22 cellular contexts compared by ENCODE assay signal in the genomic region with DNA sequence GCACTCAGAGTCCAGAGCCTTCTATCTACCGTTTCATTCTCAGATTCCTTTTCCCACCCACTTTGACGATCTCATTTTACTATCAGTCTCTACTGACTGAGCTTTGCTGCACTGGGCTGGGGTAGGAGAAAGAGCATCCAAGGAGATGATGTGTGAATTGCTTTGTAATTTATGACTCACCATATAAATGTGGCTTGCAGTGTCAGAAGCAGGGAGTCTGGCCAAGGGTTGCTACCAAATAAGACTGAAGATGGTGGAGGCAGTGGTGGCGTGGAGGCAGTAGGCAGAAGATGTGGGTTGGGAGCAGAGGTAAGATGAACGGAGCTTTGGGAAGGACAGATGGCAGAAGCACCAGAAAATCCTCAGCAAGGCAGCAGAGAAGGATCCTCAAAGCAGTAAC.
DNase-seq lines count a peak whose midpoint lies in the region; ATAC-seq, FAIRE-seq and TF ChIP-seq lines count a peak whose summit lies in the region.
"Had no signal": no experiment of that assay in that cellular context is flagged by ENCODE, and none has a peak within 500 bp of the region (broad histone marks: within the 10 kb centered on the region; RNA-seq: fewer than 3 reads in every experiment).

No MANE protein-coding gene starts in this region.

- no peak overlapping the region for H3K4me3 Mint-ChIP-seq in MCF 10A (ENCODE audit: unreplicated experiment)
- H3K4me3 Mint-ChIP-seq in astrocyte (ENCODE audit: unreplicated experiment): no peak overlapping the region
- H3K4me3 Mint-ChIP-seq: activated B cell treated with CpG ODN at 0.5 μM for 24 hours; activated CD4-positive, alpha-beta memory T cell treated with anti-CD3 and anti-CD28 coated beads for 36 hours; neural progenitor cell had no signal

- H3K9me3 ChIP-seq in breast epithelium (no peaks in the 10 kb centered on the region), astrocyte (ENCODE audit: insufficient read depth, low read depth, low read length) (no peaks in the 10 kb centered on the region), right cardiac atrium (ENCODE audit: control insufficient read depth, low read length) (no peaks in the 10 kb centered on the region)
- H3K9me3 ChIP-seq: adrenal gland, Caco-2, prostate gland, upper lobe of right lung had no signal

- TF ChIP-seq CTCF in MCF 10A (IDR thresholded peaks at IDR 0.05; ENCODE audit: unreplicated experiment) (no peak), breast epithelium (IDR thresholded peaks at IDR 0.05) (no peak), astrocyte (IDR thresholded peaks at IDR 0.05; ENCODE audit: insufficient read depth, low read depth, low read length) (no peak)

- whole genome bisulfite sequencing in right cardiac atrium: 60% methylated on average over 4 of the region's 4 CpGs

- no peaks in the 10 kb centered on the region for H3K4me1 Mint-ChIP-seq in MCF 10A (ENCODE audit: insufficient read depth, unreplicated experiment)
- H3K4me1 Mint-ChIP-seq in astrocyte (ENCODE audit: low read depth, unreplicated experiment): peaks cover 3% of the 10 kb centered on the region
- H3K4me1 Mint-ChIP-seq: activated B cell treated with CpG ODN at 0.5 μM for 24 hours had no signal

- no peaks in the 10 kb centered on the region for H4K20me1 ChIP-seq in astrocyte (ENCODE audit: insufficient read depth, low read length)

- H3K27me3 ChIP-seq in breast epithelium: no peaks in the 10 kb centered on the region
- H3K27me3 ChIP-seq in astrocyte (ENCODE audit: insufficient read depth, low read length): no peaks in the 10 kb centered on the region
- no peaks in the 10 kb centered on the region for H3K27me3 ChIP-seq in right cardiac atrium (ENCODE audit: control insufficient read depth, insufficient read depth)
- H3K27me3 ChIP-seq: adrenal gland, dorsolateral prefrontal cortex, neural progenitor cell, upper lobe of right lung had no signal

- no peaks in the 10 kb centered on the region for H3K79me2 ChIP-seq in astrocyte (ENCODE audit: insufficient read depth, low read length)

- no peaks in the 10 kb centered on the region for H3K36me3 ChIP-seq in breast epithelium
- no peaks in the 10 kb centered on the region for H3K36me3 ChIP-seq in astrocyte (ENCODE audit: insufficient read depth, low read length)
- H3K36me3 ChIP-seq: adrenal gland, neural progenitor cell, prostate gland, upper lobe of right lung had no signal

- peak; percentile 19 to 77 for ATAC-seq in right cardiac atrium
- no peak for ATAC-seq in HG02623 (IDR thresholded peaks at IDR 0.05; ENCODE audit: unreplicated experiment)
- ATAC-seq: upper lobe of right lung had no signal

- H3K27me3 Mint-ChIP-seq in MCF 10A (ENCODE audit: insufficient read depth, unreplicated experiment): no peaks in the 10 kb centered on the region
- peaks cover 15% of the 10 kb centered on the region for H3K27me3 Mint-ChIP-seq in astrocyte (ENCODE audit: low read depth, unreplicated experiment)

- H3K27ac ChIP-seq in breast epithelium: no peak overlapping the region
- no peak overlapping the region for H3K27ac ChIP-seq in astrocyte (ENCODE audit: low read depth, low read length)
- peak overlapping the region; percentile 66 for H3K27ac ChIP-seq in right cardiac atrium (ENCODE audit: low read length)
- H3K27ac ChIP-seq: adrenal gland, neural progenitor cell, prostate gland, upper lobe of right lung had no signal

- DNase-seq in MCF 10A (ENCODE audit: unreplicated experiment) (peak; percentile 18), breast epithelium (ENCODE audit: low spot score in 2 of 2) (no peak), astrocyte (ENCODE audit: low read depth) (peak; percentile 49), right cardiac atrium (peak in 2 of 3 donors; percentile 14 to 52), ureter (ENCODE audit: low spot score) (no peak), GM12891 (ENCODE audit: insufficient read length, low spot score) (no peak), DMS114 treated with DMSO at 0.1 percent for 48 hours (lab: John Stamatoyannopoulos, UW; ENCODE audit: unreplicated experiment) (no peak)
- DNase-seq: activated B cell treated with CpG ODN at 0.5 μM for 24 hours; activated CD4-positive, alpha-beta memory T cell treated with anti-CD3 and anti-CD28 coated beads for 36 hours; activated gamma-delta T cell treated with Interleukin-2 at 50 U/mL for 16 hours; adrenal gland; Caco-2; caudate nucleus; RPMI8226; stimulated activated CD4-positive, alpha-beta T cell treated with anti-CD3 and anti-CD28 coated beads, Interleukin-12 subunit alpha, Interleukin-12 subunit beta, amount 100 ng/mL, for 4 hours; upper lobe of right lung had no signal

- TF ChIP-seq POLR2A in breast epithelium (IDR thresholded peaks at IDR 0.05) (no peak), GM12891 (IDR thresholded peaks at IDR 0.05; ENCODE audit: low read depth, low read length) (no peak)

- intact Hi-C loops in MCF 10A (cut with micrococcal nuclease): no loop called here
- intact Hi-C loops in breast epithelium (cut with DNase I; ENCODE audit: low total_unique reads): loop anchor here (5.0 kb wide), 1 partner anchor 741 kb away; no protein-coding TSS in a partner anchor
- intact Hi-C loops in right cardiac atrium (cut with DNase I): no loop called here

- no peak overlapping the region for H3K9ac ChIP-seq in astrocyte (ENCODE audit: low read length)
- H3K9ac ChIP-seq: neural progenitor cell had no signal

- BruUV-seq in MCF 10A (replicated peaks; lab: Mats Ljungman, UMichigan): no TSS peak

- H3K4me3 ChIP-seq in breast epithelium: no peak overlapping the region
- H3K4me3 ChIP-seq in astrocyte (ENCODE audit: insufficient read depth, low read depth, low read length): no peak overlapping the region
- no peak overlapping the region for H3K4me3 ChIP-seq in right cardiac atrium (ENCODE audit: low read length)
- H3K4me3 ChIP-seq: adrenal gland, dorsolateral prefrontal cortex, neural progenitor cell, prostate gland, upper lobe of right lung had no signal

- H2AFZ ChIP-seq in astrocyte (ENCODE audit: low read depth, low read length): no peak overlapping the region
- H2AFZ ChIP-seq: neural progenitor cell had no signal

- no peak overlapping the region for H3K4me2 ChIP-seq in astrocyte (ENCODE audit: low read length)
- H3K4me2 ChIP-seq: neural progenitor cell had no signal

- H3K27ac Mint-ChIP-seq in MCF 10A (ENCODE audit: low read depth, unreplicated experiment): no peak overlapping the region
- H3K27ac Mint-ChIP-seq in astrocyte (ENCODE audit: unreplicated experiment): no peak overlapping the region
- H3K27ac Mint-ChIP-seq: activated B cell treated with CpG ODN at 0.5 μM for 24 hours; activated CD4-positive, alpha-beta memory T cell treated with anti-CD3 and anti-CD28 coated beads for 36 hours; neural progenitor cell had no signal

- CTCF ChIA-PET in MCF 10A (lab: Yijun Ruan, JAX): interaction anchor here (0.5 to 0.6 kb wide), 2 partner anchors 427 to 657 kb away, joined by 3 read pairs; no protein-coding TSS in a partner anchor

- H3K9me3 Mint-ChIP-seq in MCF 10A (ENCODE audit: unreplicated experiment): peaks cover 16% of the 10 kb centered on the region
- H3K9me3 Mint-ChIP-seq in astrocyte (ENCODE audit: unreplicated experiment): no peaks in the 10 kb centered on the region
- H3K9me3 Mint-ChIP-seq: activated B cell treated with CpG ODN at 0.5 μM for 24 hours; activated CD4-positive, alpha-beta memory T cell treated with anti-CD3 and anti-CD28 coated beads for 36 hours; neural progenitor cell had no signal

- H3K36me3 Mint-ChIP-seq in MCF 10A (ENCODE audit: insufficient read depth, unreplicated experiment) (no peaks in the 10 kb centered on the region), astrocyte (ENCODE audit: low read depth, unreplicated experiment) (no peaks in the 10 kb centered on the region)
- H3K36me3 Mint-ChIP-seq: activated CD4-positive, alpha-beta memory T cell treated with anti-CD3 and anti-CD28 coated beads for 36 hours; neural progenitor cell had no signal

- H3K4me1 ChIP-seq in breast epithelium (no peaks in the 10 kb centered on the region), astrocyte (ENCODE audit: insufficient read depth, low read length) (no peaks in the 10 kb centered on the region), right cardiac atrium (ENCODE audit: control insufficient read depth, insufficient read depth, low read length) (no peaks in the 10 kb centered on the region)
- H3K4me1 ChIP-seq: adrenal gland, Caco-2, neural progenitor cell, prostate gland had no signal

- FAIRE-seq in astrocyte (lab: Jason Lieb, UNC) (no peak), GM12891 (lab: Jason Lieb, UNC) (no peak)
- FAIRE-seq: A204.1, frontal cortex had no signal

- POLR2A ChIA-PET in MCF 10A (lab: Yijun Ruan, JAX): no interaction called here

TF ChIP-seq in GM12891, 5 proteins besides CTCF, POLR2A, EP300 and RAD21:
- TF ChIP-seq SPI1 (IDR thresholded peaks at IDR 0.05; ENCODE audit: low read depth, low read length) (no peak), POLR2AphosphoS5 (IDR thresholded peaks at IDR 0.05; ENCODE audit: low read depth, low read length) (no peak), PAX5 (IDR thresholded peaks at IDR 0.05; ENCODE audit: insufficient read depth, low read length, severe bottlenecking) (no peak), POU2F2 (IDR thresholded peaks at IDR 0.05; ENCODE audit: low read depth, low read length) (no peak)

Comparison
In these comparisons a context has a peak if more than half of its experiments do, and no peak if none do; other contexts are left out.
1. DNase-seq: peak in MCF 10A (single experiment), astrocyte (single experiment) and right cardiac atrium (2 of 3); none in breast epithelium (0 of 2), ureter (single experiment), GM12891 (single experiment) and DMS114 treated with DMSO at 0.1 percent for 48 hours (single experiment).